34 cellular contexts compared by ENCODE assay signal in genomic region chr3:127165036-127165435, GRCh38. TPM values are rescaled to one million over a fixed set of nuclear protein-coding genes. Genes with fewer than 3 reads are reported as not detected.
"Had no signal": no experiment of that assay in that cellular context is flagged by ENCODE, and none has a peak within 500 bp of the region (broad histone marks: within the 10 kb centered on the region; RNA-seq: fewer than 3 reads in every experiment).

No MANE protein-coding gene starts in this region.

- FAIRE-seq: astrocyte, colon had no signal

- H3K4me3 ChIP-seq: esophagus muscularis mucosa, gastrocnemius medialis had no signal

- H3K27me3 Mint-ChIP-seq: activated CD4-positive, alpha-beta memory T cell treated with anti-CD3 and anti-CD28 coated beads, Interleukin-2, amount 10 ng/mL, durations not matched to agents 7 days and 5 days; activated CD4-positive, alpha-beta T cell treated with anti-CD3 and anti-CD28 coated beads, Interleukin-2, amount 10 ng/mL, durations not matched to agents 7 days and 5 days had no signal

- H3K9me3 Mint-ChIP-seq: activated CD4-positive, alpha-beta memory T cell treated with anti-CD3 and anti-CD28 coated beads, Interleukin-2, amount 10 ng/mL, durations not matched to agents 7 days and 5 days; activated CD4-positive, alpha-beta T cell treated with anti-CD3 and anti-CD28 coated beads, Interleukin-2, amount 10 ng/mL, durations not matched to agents 7 days and 5 days; activated T-cell treated with anti-CD3 and anti-CD28 coated beads, Interleukin-2, amount 50 U/mL, for 4 hours; activated T-helper 1 cell treated with anti-CD3 and anti-CD28 coated beads, Interleukin-12 subunit alpha, Interleukin-12 subunit beta, Interleukin-2, Interleukin-4 antibody, amounts not matched to agents 30 ng/mL and 10 ng/mL and 1 ng/mL, durations not matched to agents 14 hours and 24 hours and 36 hours; activated T-helper 2 cell treated with anti-CD3 and anti-CD28 coated beads, Interferon-gamma antibody, Interleukin-2, Interleukin-4, amounts not matched to agents 10 μg/mL and 5 μg/mL and 100 μg/mL, durations not matched to agents 14 hours and 24 hours and 36 hours; central memory CD8-positive, alpha-beta T cell; effector memory CD8-positive, alpha-beta T cell had no signal

- H3K4me3 Mint-ChIP-seq: activated CD4-positive, alpha-beta memory T cell treated with anti-CD3 and anti-CD28 coated beads, Interleukin-2, amount 10 ng/mL, durations not matched to agents 7 days and 5 days; activated CD4-positive, alpha-beta T cell treated with anti-CD3 and anti-CD28 coated beads, Interleukin-2, amount 10 ng/mL, durations not matched to agents 7 days and 5 days; activated naive CD8-positive, alpha-beta T cell; activated T-cell treated with anti-CD3 and anti-CD28 coated beads, Interleukin-2, amount 50 U/mL, for 4 hours; activated T-helper 1 cell treated with anti-CD3 and anti-CD28 coated beads, Interleukin-12 subunit alpha, Interleukin-12 subunit beta, Interleukin-2, Interleukin-4 antibody, amounts not matched to agents 30 ng/mL and 10 ng/mL and 1 ng/mL, durations not matched to agents 14 hours and 24 hours and 36 hours; central memory CD8-positive, alpha-beta T cell; effector memory CD8-positive, alpha-beta T cell; WTC11 had no signal

- H3K27me3 ChIP-seq: brain microvascular endothelial cell, gastrocnemius medialis had no signal

- H3K4me1 ChIP-seq: esophagus muscularis mucosa had no signal

- DNase-seq: activated CD4-positive, alpha-beta memory T cell treated with anti-CD3 and anti-CD28 coated beads, Interleukin-2, amount 10 ng/mL, durations not matched to agents 7 days and 5 days; activated CD4-positive, alpha-beta T cell treated with anti-CD3 and anti-CD28 coated beads for 1 hour; activated CD4-positive, alpha-beta T cell treated with anti-CD3 and anti-CD28 coated beads for 4 hours; activated CD4-positive, alpha-beta T cell treated with anti-CD3 and anti-CD28 coated beads, Interleukin-2, amount 10 ng/mL, durations not matched to agents 7 days and 5 days; activated CD4-positive, alpha-beta T cell treated with anti-CD3 and anti-CD28 coated beads, Interleukin-2, amount 50 U/mL, for 4 hours; activated CD8-positive, alpha-beta memory T cell treated with anti-CD3 and anti-CD28 coated beads for 24 hours; activated gamma-delta T cell treated with Interleukin-2 at 50 U/mL for 16 hours; activated naive CD4-positive, alpha-beta T cell treated with anti-CD3 and anti-CD28 coated beads, Interleukin-2, amount 50 U/mL, for 16 hours; activated naive CD4-positive, alpha-beta T cell treated with Interleukin-2 at 50 U/mL for 16 hours; activated T-cell treated with anti-CD3 and anti-CD28 coated beads, Interleukin-2, amount 50 U/mL, for 4 hours; amniotic stem cell; anterior cingulate cortex; brain microvascular endothelial cell; cortex of kidney; dermis blood vessel endothelial cell; effector CD4-positive, alpha-beta T cell; effector memory CD8-positive, alpha-beta T cell; erythroblast; foreskin keratinocyte; gastrocnemius medialis; glutamatergic neuron; T-helper 2 cell had no signal

- H3K36me3 Mint-ChIP-seq: activated naive CD8-positive, alpha-beta T cell; WTC11 had no signal

- H3K27ac Mint-ChIP-seq: activated CD4-positive, alpha-beta memory T cell treated with anti-CD3 and anti-CD28 coated beads, Interleukin-2, amount 10 ng/mL, durations not matched to agents 7 days and 5 days; activated CD4-positive, alpha-beta T cell treated with anti-CD3 and anti-CD28 coated beads, Interleukin-2, amount 10 ng/mL, durations not matched to agents 7 days and 5 days; activated naive CD8-positive, alpha-beta T cell; activated T-helper 1 cell treated with anti-CD3 and anti-CD28 coated beads, Interleukin-12 subunit alpha, Interleukin-12 subunit beta, Interleukin-2, Interleukin-4 antibody, amounts not matched to agents 30 ng/mL and 10 ng/mL and 1 ng/mL, durations not matched to agents 14 hours and 24 hours and 36 hours; activated T-helper 2 cell treated with anti-CD3 and anti-CD28 coated beads, Interferon-gamma antibody, Interleukin-2, Interleukin-4, amounts not matched to agents 10 μg/mL and 5 μg/mL and 100 μg/mL, durations not matched to agents 14 hours and 24 hours and 36 hours; effector memory CD8-positive, alpha-beta T cell; WTC11 had no signal

- H3K9me3 ChIP-seq: esophagus muscularis mucosa, gastrocnemius medialis had no signal

- ATAC-seq: activated T-cell treated with anti-CD3 and anti-CD28 coated beads, Interleukin-2, amount 50 U/mL, for 4 hours; effector memory CD8-positive, alpha-beta T cell; foreskin keratinocyte; gastrocnemius medialis; WTC11 had no signal

- H3K36me3 ChIP-seq: brain microvascular endothelial cell, esophagus muscularis mucosa, gastrocnemius medialis had no signal

- H3K4me1 Mint-ChIP-seq: activated CD4-positive, alpha-beta memory T cell treated with anti-CD3 and anti-CD28 coated beads, Interleukin-2, amount 10 ng/mL, durations not matched to agents 7 days and 5 days; activated CD4-positive, alpha-beta T cell treated with anti-CD3 and anti-CD28 coated beads, Interleukin-2, amount 10 ng/mL, durations not matched to agents 7 days and 5 days; central memory CD8-positive, alpha-beta T cell had no signal

- H3K27ac ChIP-seq: brain microvascular endothelial cell, esophagus muscularis mucosa, foreskin keratinocyte, gastrocnemius medialis had no signal

RNA-seq across cellular contexts. Expression of gene PRR23E, which starts 27.9 kb away (rescaled TPM):
- total RNA-seq: activated CD4-positive, alpha-beta memory T cell treated with anti-CD3 and anti-CD28 coated beads, Interleukin-2, amount 10 ng/mL, durations not matched to agents 7 days and 5 days; activated CD4-positive, alpha-beta T cell treated with anti-CD3 and anti-CD28 coated beads, Interleukin-2, amount 10 ng/mL, durations not matched to agents 7 days and 5 days; activated T-cell treated with anti-CD3 and anti-CD28 coated beads, Interleukin-2, amount 50 U/mL, for 4 hours; activated T-helper 1 cell treated with anti-CD3 and anti-CD28 coated beads, Interleukin-12 subunit alpha, Interleukin-12 subunit beta, Interleukin-2, Interleukin-4 antibody, amounts not matched to agents 30 ng/mL and 10 ng/mL and 1 ng/mL, durations not matched to agents 14 hours and 24 hours and 36 hours; activated T-helper 2 cell treated with anti-CD3 and anti-CD28 coated beads, Interferon-gamma antibody, Interleukin-2, Interleukin-4, amounts not matched to agents 10 μg/mL and 5 μg/mL and 100 μg/mL, durations not matched to agents 14 hours and 24 hours and 36 hours; astrocyte; bronchial epithelial cell; cardiac septum; cerebellum; dermis blood vessel endothelial cell; esophagus muscularis mucosa; foreskin keratinocyte; gastrocnemius medialis; T-helper 1 cell treated with Interleukin-12 subunit alpha and Interleukin-12 subunit beta and Interleukin-4 antibody, amounts not matched to agents 30 ng/mL and 1 ng/mL, for 36 hours; WTC11 had no signal
- polyA plus RNA-seq: foreskin keratinocyte had no signal
